In genomic region chr9:132600326-132600984, GRCh38 we compare ENCODE assay signal across 22 cellular contexts. TPM values are rescaled to one million over a fixed set of nuclear protein-coding genes. Genes with fewer than 3 reads are reported as not detected.
A peak's percentile ranks its signal among the peaks of the same experiment; 100 is the strongest.
DNase-seq lines count a peak whose midpoint lies in the region; ATAC-seq and TF ChIP-seq lines count a peak whose summit lies in the region.
"Had no signal": no experiment of that assay in that cellular context is flagged by ENCODE, and none has a peak within 500 bp of the region (broad histone marks: within the 10 kb centered on the region; RNA-seq: fewer than 3 reads in every experiment).

No MANE protein-coding gene starts in this region.

- H2AFZ ChIP-seq in osteoblast (ENCODE audit: low read length), result no peak overlapping the region
- H2AFZ ChIP-seq: GM23338 had no signal

- 66 to 77% methylated on average over 12 of the region's 12 CpGs for WGBS in heart right ventricle, 2 donors

- ATAC-seq in Right ventricle myocardium superior (ENCODE audit: poor library complexity) (peak; percentile 64), left cardiac atrium (no peak), heart right ventricle (peak in 5 of 8 donors; percentile 26 to 46 (median 33)), omental fat pad (ENCODE audit: low FRiP score) (no peak)
- ATAC-seq: GM23338, HCT116 had no signal

- intact Hi-C loops in Right ventricle myocardium superior (cut with DNase I) (no loop called here), left cardiac atrium (cut with DNase I) (no loop called here), heart right ventricle (cut with DNase I) (no loop called here), left ventricle myocardium inferior (cut with micrococcal nuclease) (no loop called here)

- H3K4me1 ChIP-seq in heart right ventricle (peaks cover 0 to 29% (median 13%) of the 10 kb centered on the region in 9 donors), left ventricle myocardium inferior (peaks cover 38% of the 10 kb centered on the region), osteoblast (ENCODE audit: insufficient read depth, low read length) (no peaks in the 10 kb centered on the region)

- H3K27ac ChIP-seq in heart right ventricle (peak overlapping the region in 3 of 10 donors; percentile 16 to 36 (median 29)), left ventricle myocardium inferior (replicated peaks) (peak overlapping the region; percentile 53), osteoblast (ENCODE audit: low read depth, low read length) (no peak overlapping the region)

- DNase-seq in Right ventricle myocardium superior (no peak), left cardiac atrium (no peak), heart right ventricle (no peak), left ventricle myocardium inferior (no peak), osteoblast (ENCODE audit: insufficient read length, low spot score, missing footprints) (peak; percentile 35), omental fat pad (ENCODE audit: low spot score) (no peak)
- DNase-seq: C1 segment of cervical spinal cord; Calu3; CD4-positive, alpha-beta memory T cell; COR-L47; DMS53; DMS79 treated with DMSO at 0.1 percent for 48 hours; GF-D8; H9 had no signal

- H3K79me2 ChIP-seq in osteoblast (ENCODE audit: insufficient read depth, low read length), result no peaks in the 10 kb centered on the region

- no peak for TF ChIP-seq CTCF in heart right ventricle (IDR thresholded peaks at IDR 0.05)
- no peak for TF ChIP-seq CTCF in left ventricle myocardium inferior (IDR thresholded peaks at IDR 0.05; ENCODE audit: borderline replicate concordance)
- no peak for TF ChIP-seq CTCF in osteoblast (IDR thresholded peaks at IDR 0.05; ENCODE audit: extremely low read depth, low read depth, low read length)
- TF ChIP-seq CTCF in omental fat pad (IDR thresholded peaks at IDR 0.05), result no peak

- peaks cover 39% of the 10 kb centered on the region for H4K20me1 ChIP-seq in osteoblast (ENCODE audit: insufficient read depth, low read length)

- H3K36me3 ChIP-seq in heart right ventricle (peaks cover 0 to 79% (median 0%) of the 10 kb centered on the region in 9 donors), left ventricle myocardium inferior (peaks cover 50% of the 10 kb centered on the region), osteoblast (ENCODE audit: insufficient read depth, low read length) (peaks cover 23% of the 10 kb centered on the region)

- H3K4me2 ChIP-seq in osteoblast (ENCODE audit: insufficient read depth, low read length), result no peak overlapping the region
- H3K4me2 ChIP-seq: GM23338 had no signal

- H3K9me3 ChIP-seq in heart right ventricle, result no peaks in the 10 kb centered on the region
- H3K9me3 ChIP-seq in left ventricle myocardium inferior (replicated peaks), result no peaks in the 10 kb centered on the region
- H3K9me3 ChIP-seq in osteoblast (ENCODE audit: low read depth, low read length), result no peaks in the 10 kb centered on the region

- H3K27me3 ChIP-seq in heart right ventricle, result no peaks in the 10 kb centered on the region
- H3K27me3 ChIP-seq in left ventricle myocardium inferior (ENCODE audit: low read depth), result no peaks in the 10 kb centered on the region
- H3K27me3 ChIP-seq in osteoblast (ENCODE audit: insufficient read depth, low read length), result no peaks in the 10 kb centered on the region

- no peak overlapping the region for H3K4me3 ChIP-seq in heart right ventricle
- H3K4me3 ChIP-seq in left ventricle myocardium inferior, result no peak overlapping the region
- no peak overlapping the region for H3K4me3 ChIP-seq in osteoblast (ENCODE audit: insufficient read depth, low read length)
- H3K4me3 ChIP-seq: GM23338 had no signal

RNA-seq across cellular contexts. Expression of gene BARHL1, which starts 18.0 kb away (rescaled TPM):
- total RNA-seq in Right ventricle myocardium superior, result not detected
- not detected for total RNA-seq in left cardiac atrium
- not detected for total RNA-seq in heart right ventricle
- polyA plus RNA-seq in heart right ventricle, result not detected
- not detected for total RNA-seq in left ventricle myocardium inferior
- total RNA-seq in osteoblast, result not detected in 2 replicates
- total RNA-seq in omental fat pad, result not detected
- total RNA-seq: A172; A673; Calu3; CD4-positive, alpha-beta memory T cell; Daoy; G401; GM23338; H4; H9 had no signal
- polyA plus RNA-seq: BJ; CD4-positive, alpha-beta memory T cell; GM23338 had no signal

Comparison
In these comparisons a context has a peak if more than half of its experiments do, and no peak if none do; other contexts are left out.
1. ATAC-seq: peak in Right ventricle myocardium superior (single experiment) and heart right ventricle (5 of 8); none in left cardiac atrium (0 of 2) and omental fat pad (single experiment).